ENCODE assay signal across 26 cellular contexts in the genomic region with DNA sequence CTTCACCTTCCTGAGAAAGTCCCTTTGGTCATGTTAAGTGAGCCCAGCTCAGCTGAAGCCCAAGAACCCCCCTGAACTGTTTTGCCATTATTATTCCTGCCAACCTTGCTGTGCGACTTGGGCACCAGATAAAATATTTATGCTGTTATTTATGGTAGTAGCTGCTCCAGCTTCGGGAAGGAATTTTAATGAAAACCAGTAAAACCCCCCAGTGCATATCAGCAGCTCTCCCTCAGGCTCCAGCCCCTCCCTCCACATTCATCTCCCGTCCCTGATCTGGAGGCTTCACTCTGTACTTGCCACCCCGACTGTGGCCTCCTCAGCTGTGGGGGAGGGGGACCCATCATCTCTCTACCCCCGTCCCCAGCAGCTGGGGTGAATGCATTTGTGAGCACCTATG. TPM values are rescaled to one million over a fixed set of nuclear protein-coding genes. Genes with fewer than 3 reads are reported as not detected.
"Had no signal": no experiment of that assay in that cellular context is flagged by ENCODE, and none has a peak within 500 bp of the region (broad histone marks: within the 10 kb centered on the region; RNA-seq: fewer than 3 reads in every experiment).

No MANE protein-coding gene starts in this region.

- H3K27me3 Mint-ChIP-seq: activated B cell treated with CpG ODN at 0.5 μM for 24 hours; activated CD4-positive, alpha-beta T cell treated with anti-CD3 and anti-CD28 coated beads, Interleukin-2, amount 10 ng/mL, durations not matched to agents 24 days and 14 days; activated CD8-positive, alpha-beta memory T cell treated with anti-CD3 and anti-CD28 coated beads, Interleukin-2, amount 10 ng/mL, durations not matched to agents 7 days and 5 days; activated naive CD8-positive, alpha-beta T cell treated with anti-CD3 and anti-CD28 coated beads, Interleukin-2, amount 10 ng/mL, durations not matched to agents 7 days and 5 days had no signal

- H3K4me3 ChIP-seq: adrenal gland, Peyer's patch, SJCRH30 had no signal

- H3K27ac ChIP-seq: adrenal gland, Peyer's patch, RWPE1, SJCRH30 had no signal

- H3K4me1 ChIP-seq: adrenal gland, SJCRH30 had no signal

- H3K27me3 ChIP-seq: adrenal gland, Peyer's patch had no signal

- DNase-seq: activated B cell treated with CpG ODN at 0.5 μM for 24 hours; activated CD4-positive, alpha-beta T cell treated with anti-CD3 and anti-CD28 coated beads for 1 hour; activated CD4-positive, alpha-beta T cell treated with anti-CD3 and anti-CD28 coated beads, Interleukin-2, amount 10 ng/mL, durations not matched to agents 24 days and 14 days; activated CD4-positive, alpha-beta T cell treated with anti-CD3 and anti-CD28 coated beads, Interleukin-2, amount 50 U/mL, for 48 hours; activated CD8-positive, alpha-beta memory T cell treated with anti-CD3 and anti-CD28 coated beads, Interleukin-2, amount 10 ng/mL, durations not matched to agents 7 days and 5 days; activated naive CD4-positive, alpha-beta T cell treated with anti-CD3 and anti-CD28 coated beads, Interleukin-2, amount 50 U/mL, for 16 hours; activated naive CD8-positive, alpha-beta T cell treated with anti-CD3 and anti-CD28 coated beads, Interleukin-2, amount 10 ng/mL, durations not matched to agents 7 days and 5 days; activated T-cell treated with anti-CD3 and anti-CD28 coated beads, Interleukin-2, amount 50 U/mL, for 48 hours; adrenal gland; anterior cingulate cortex; KG1; NCI-H1092 treated with DMSO at 0.1 percent for 48 hours; NCI-H1436; NCI-H1694 treated with DMSO at 0.1 percent for 48 hours; NCI-H2029 treated with DMSO at 0.1 percent for 48 hours; NCI-H446; NCI-H524; Peyer's patch; Right ventricle myocardium superior; SJCRH30; T-helper 2 cell; T1000 had no signal

- H3K9me3 ChIP-seq: SJCRH30 had no signal

- H3K4me3 Mint-ChIP-seq: activated B cell treated with CpG ODN at 0.5 μM for 24 hours; activated CD4-positive, alpha-beta T cell treated with anti-CD3 and anti-CD28 coated beads, Interleukin-2, amount 10 ng/mL, durations not matched to agents 24 days and 14 days; activated CD8-positive, alpha-beta memory T cell treated with anti-CD3 and anti-CD28 coated beads, Interleukin-2, amount 10 ng/mL, durations not matched to agents 7 days and 5 days; activated naive CD8-positive, alpha-beta T cell treated with anti-CD3 and anti-CD28 coated beads, Interleukin-2, amount 10 ng/mL, durations not matched to agents 7 days and 5 days had no signal

- H3K27ac Mint-ChIP-seq: activated B cell treated with CpG ODN at 0.5 μM for 24 hours; activated CD4-positive, alpha-beta T cell treated with anti-CD3 and anti-CD28 coated beads, Interleukin-2, amount 10 ng/mL, durations not matched to agents 24 days and 14 days; activated CD8-positive, alpha-beta memory T cell treated with anti-CD3 and anti-CD28 coated beads, Interleukin-2, amount 10 ng/mL, durations not matched to agents 7 days and 5 days; activated naive CD8-positive, alpha-beta T cell treated with anti-CD3 and anti-CD28 coated beads, Interleukin-2, amount 10 ng/mL, durations not matched to agents 7 days and 5 days; activated T-helper 2 cell treated with anti-CD3 and anti-CD28 coated beads, Interferon-gamma antibody, Interleukin-2, Interleukin-4, amounts not matched to agents 10 μg/mL and 5 μg/mL and 100 μg/mL, durations not matched to agents 14 hours and 24 hours and 36 hours had no signal

- H3K4me1 Mint-ChIP-seq: activated B cell treated with CpG ODN at 0.5 μM for 24 hours; activated CD4-positive, alpha-beta T cell treated with anti-CD3 and anti-CD28 coated beads, Interleukin-2, amount 10 ng/mL, durations not matched to agents 24 days and 14 days; activated naive CD8-positive, alpha-beta T cell treated with anti-CD3 and anti-CD28 coated beads, Interleukin-2, amount 10 ng/mL, durations not matched to agents 7 days and 5 days had no signal

- H3K36me3 ChIP-seq: adrenal gland, SJCRH30 had no signal

- H3K9me3 Mint-ChIP-seq: activated CD4-positive, alpha-beta T cell treated with anti-CD3 and anti-CD28 coated beads, Interleukin-2, amount 10 ng/mL, durations not matched to agents 24 days and 14 days; activated T-helper 2 cell treated with anti-CD3 and anti-CD28 coated beads, Interferon-gamma antibody, Interleukin-2, Interleukin-4, amounts not matched to agents 10 μg/mL and 5 μg/mL and 100 μg/mL, durations not matched to agents 14 hours and 24 hours and 36 hours had no signal

- ATAC-seq: activated CD8-positive, alpha-beta memory T cell treated with anti-CD3 and anti-CD28 coated beads, Interleukin-2, amount 10 ng/mL, durations not matched to agents 7 days and 5 days had no signal

RNA-seq across cellular contexts. Expression of a gene that starts 12.7 kb away (rescaled TPM):
- total RNA-seq: chondrocyte, LHCN-M2, Right ventricle myocardium superior, SJCRH30 had no signal
